ENCODE assay signal across 18 cellular contexts in the genomic region with DNA sequence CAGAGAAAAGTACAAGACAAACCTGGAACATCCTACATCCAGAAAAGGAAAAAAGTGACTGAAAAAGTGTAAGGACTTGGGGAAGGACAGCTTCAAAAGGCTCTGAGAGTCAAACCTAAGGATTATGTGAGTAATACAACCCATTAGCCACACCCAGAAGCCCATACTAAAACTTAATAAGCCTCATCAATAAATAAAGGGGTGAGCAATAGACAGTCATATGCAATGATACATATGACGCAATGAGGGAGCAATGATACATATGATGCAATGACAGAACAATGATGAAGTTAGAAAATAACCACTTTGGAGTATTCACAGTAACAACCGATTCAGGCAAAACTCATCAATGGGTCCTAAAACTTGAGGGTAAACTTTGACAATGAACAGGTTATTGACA. TPM values are rescaled to one million over a fixed set of nuclear protein-coding genes. Genes with fewer than 3 reads are reported as not detected.
DNase-seq lines count a peak whose midpoint lies in the region; ATAC-seq and TF ChIP-seq lines count a peak whose summit lies in the region.
"Had no signal": no experiment of that assay in that cellular context is flagged by ENCODE, and none has a peak within 500 bp of the region (broad histone marks: within the 10 kb centered on the region; RNA-seq: fewer than 3 reads in every experiment).

No MANE protein-coding gene starts in this region.

- H3K9me3 ChIP-seq in breast epithelium (no peaks in the 10 kb centered on the region), neural progenitor cell (ENCODE audit: low read depth) (no peaks in the 10 kb centered on the region)
- H3K9me3 ChIP-seq: thoracic aorta had no signal

- H3K36me3 ChIP-seq in breast epithelium: no peaks in the 10 kb centered on the region
- H3K36me3 ChIP-seq in neural progenitor cell: peaks cover 34% of the 10 kb centered on the region

- H3K4me3 ChIP-seq in breast epithelium: no peak overlapping the region
- no peak overlapping the region for H3K4me3 ChIP-seq in neural progenitor cell
- H3K4me3 ChIP-seq: thoracic aorta had no signal

- TF ChIP-seq CTCF in MCF 10A (IDR thresholded peaks at IDR 0.05; ENCODE audit: unreplicated experiment) (no peak), breast epithelium (IDR thresholded peaks at IDR 0.05) (no peak), neural progenitor cell (IDR thresholded peaks at IDR 0.05) (no peak)

- H3K27ac Mint-ChIP-seq in MCF 10A (ENCODE audit: low read depth, unreplicated experiment) (no peak overlapping the region), neural progenitor cell (no peak overlapping the region)
- H3K27ac Mint-ChIP-seq: endodermal cell, memory B cell had no signal

- no peak overlapping the region for H3K4me2 ChIP-seq in neural progenitor cell

- no peak for TF ChIP-seq POLR2A in breast epithelium (IDR thresholded peaks at IDR 0.05)

- CTCF ChIA-PET in MCF 10A (lab: Yijun Ruan, JAX): interaction anchor here (0.6 to 0.7 kb wide), 2 partner anchors 15 to 63 kb away, joined by 3 to 5 read pairs; no protein-coding TSS in a partner anchor

- H2AFZ ChIP-seq in neural progenitor cell (replicated peaks): no peak overlapping the region

- H3K4me3 Mint-ChIP-seq in MCF 10A (ENCODE audit: unreplicated experiment) (no peak overlapping the region), neural progenitor cell (no peak overlapping the region)
- H3K4me3 Mint-ChIP-seq: central memory CD8-positive, alpha-beta T cell; endodermal cell; memory B cell; neural crest cell had no signal

- H3K9me3 Mint-ChIP-seq in MCF 10A (ENCODE audit: unreplicated experiment) (no peaks in the 10 kb centered on the region), neural progenitor cell (no peaks in the 10 kb centered on the region)
- H3K9me3 Mint-ChIP-seq: central memory CD8-positive, alpha-beta T cell; endodermal cell; memory B cell; neural crest cell had no signal

- no peak for ATAC-seq in HG02938 (IDR thresholded peaks at IDR 0.05; ENCODE audit: unreplicated experiment)

- peak; percentile 19 for DNase-seq in MCF 10A (ENCODE audit: unreplicated experiment)
- DNase-seq in breast epithelium (ENCODE audit: low spot score in 2 of 2): no peak
- DNase-seq in NCI-H69 (lab: John Stamatoyannopoulos, UW): peak; percentile 16
- DNase-seq in dedifferentiated amniotic fluid mesenchymal stem cell (ENCODE audit: extremely low spot score): peak; percentile 25
- DNase-seq in DMS79 treated with DMSO at 0.1 percent for 48 hours (lab: John Stamatoyannopoulos, UW): no peak
- no peak for DNase-seq in neural progenitor cell (ENCODE audit: low spot score)
- DNase-seq in activated effector memory CD4-positive, alpha-beta T cell treated with anti-CD3 and anti-CD28 coated beads, Interleukin-2, amount 50 U/mL, for 16 hours: no peak
- DNase-seq: activated naive CD4-positive, alpha-beta T cell treated with anti-CD3 and anti-CD28 coated beads, Interleukin-2, amount 50 U/mL, for 16 hours; endodermal cell; head of caudate nucleus; NCI-H1105; NCI-H345 had no signal

- POLR2A ChIA-PET in MCF 10A (lab: Yijun Ruan, JAX): interaction anchor here (0.6 to 2.7 kb wide), 5 partner anchors 9 to 36 kb away, joined by 3 to 7 read pairs (median 4); no protein-coding TSS in a partner anchor

- peaks cover 40% of the 10 kb centered on the region for H3K79me2 ChIP-seq in neural progenitor cell (ENCODE audit: low read depth)

- no peaks in the 10 kb centered on the region for H3K4me1 Mint-ChIP-seq in MCF 10A (ENCODE audit: insufficient read depth, unreplicated experiment)
- no peaks in the 10 kb centered on the region for H3K4me1 Mint-ChIP-seq in neural progenitor cell
- H3K4me1 Mint-ChIP-seq: neural crest cell had no signal

- H4K20me1 ChIP-seq in neural progenitor cell (ENCODE audit: low read depth): peaks cover 30% of the 10 kb centered on the region

- H3F3A ChIP-seq in neural progenitor cell (ENCODE audit: low read depth): peaks cover 16% of the 10 kb centered on the region

- H3K27me3 ChIP-seq in breast epithelium (no peaks in the 10 kb centered on the region), neural progenitor cell (no peaks in the 10 kb centered on the region)

- H3K27me3 Mint-ChIP-seq in MCF 10A (ENCODE audit: insufficient read depth, unreplicated experiment) (no peaks in the 10 kb centered on the region), neural progenitor cell (ENCODE audit: insufficient read depth, low read depth) (no peaks in the 10 kb centered on the region)
- H3K27me3 Mint-ChIP-seq: central memory CD8-positive, alpha-beta T cell; memory B cell had no signal

- intact Hi-C loops in MCF 10A (cut with micrococcal nuclease) (no loop called here), breast epithelium (cut with DNase I; ENCODE audit: low total_unique reads) (no loop called here)

- no peak overlapping the region for H3K9ac ChIP-seq in neural progenitor cell

- peaks cover 95% of the 10 kb centered on the region for H3K36me3 Mint-ChIP-seq in MCF 10A (ENCODE audit: insufficient read depth, unreplicated experiment)
- peaks cover 36% of the 10 kb centered on the region for H3K36me3 Mint-ChIP-seq in neural progenitor cell

- H3K27ac ChIP-seq in breast epithelium (no peak overlapping the region), neural progenitor cell (no peak overlapping the region)
- H3K27ac ChIP-seq: thoracic aorta, VCaP had no signal

- no peaks in the 10 kb centered on the region for H3K4me1 ChIP-seq in breast epithelium
- no peaks in the 10 kb centered on the region for H3K4me1 ChIP-seq in neural progenitor cell

- no TSS peak for BruUV-seq in MCF 10A (replicated peaks; lab: Mats Ljungman, UMichigan)

RNA-seq across cellular contexts. Expression of a gene that starts 50.1 kb away (rescaled TPM):
- 36.0 and 45.4 TPM in 2 replicates for total RNA-seq in MCF 10A (2022)
- 100 to 1,000 TPM in 2 of 3 donors, 10 to 100 TPM in 1; 65.4 to 128 (median 105) TPM for total RNA-seq in breast epithelium
- 85.0 and 130 TPM in 2 replicates for total RNA-seq in neural progenitor cell (ENCODE audit: low replicate concordance)

Comparison
In these comparisons a context has a peak if more than half of its experiments do, and no peak if none do; other contexts are left out.
1. DNase-seq: peak in MCF 10A (single experiment), NCI-H69 (single experiment) and dedifferentiated amniotic fluid mesenchymal stem cell (single experiment); none in breast epithelium (0 of 2), DMS79 treated with DMSO at 0.1 percent for 48 hours (single experiment), neural progenitor cell (single experiment) and activated effector memory CD4-positive, alpha-beta T cell treated with anti-CD3 and anti-CD28 coated beads, Interleukin-2, amount 50 U/mL, for 16 hours (single experiment).